ENCODE assay signal across 26 cellular contexts in genomic region chrX:46305431-46305830, GRCh38.
"Had no signal": no experiment of that assay in that cellular context is flagged by ENCODE, and none has a peak within 500 bp of the region (broad histone marks: within the 10 kb centered on the region; RNA-seq: fewer than 3 reads in every experiment).

No MANE protein-coding gene starts in this region.

- H3K4me2 ChIP-seq: neural progenitor cell had no signal

- H3K27ac ChIP-seq: left ventricle myocardium inferior, neural progenitor cell, neutrophil, parathyroid adenoma, right atrium auricular region, skin epidermis, stomach, testis, thyroid gland, transverse colon, upper lobe of right lung had no signal

- H3K9me3 ChIP-seq: left ventricle myocardium inferior, neutrophil, right atrium auricular region, testis, thyroid gland, transverse colon, upper lobe of right lung had no signal

- H3K4me1 ChIP-seq: left ventricle myocardium inferior, parathyroid adenoma, right atrium auricular region, stomach, testis, thyroid gland, transverse colon, upper lobe of right lung had no signal

- H3K4me3 ChIP-seq: left ventricle myocardium inferior, lung, neural progenitor cell, right atrium auricular region, skin epidermis, stomach, testis, thyroid gland, transverse colon, upper lobe of right lung had no signal

- H3K36me3 ChIP-seq: left ventricle myocardium inferior, neural progenitor cell, neutrophil, right atrium auricular region, stomach, thyroid gland, transverse colon, upper lobe of right lung had no signal

- DNase-seq: islet precursor cell; left ventricle myocardium inferior; mesendoderm; naive B cell; natural killer cell; nephron progenitor cell; occipital lobe; stimulated activated CD4-positive, alpha-beta T cell treated with anti-CD3 and anti-CD28 coated beads, Interleukin-12 subunit alpha, Interleukin-12 subunit beta, amount 100 ng/mL, for 4 hours; stimulated activated CD4-positive, alpha-beta T cell treated with anti-CD3 and anti-CD28 coated beads, Interleukin-15, amount 100 ng/mL, for 24 hours; stimulated activated CD4-positive, alpha-beta T cell treated with anti-CD3 and anti-CD28 coated beads, Interleukin-2, amount 100 ng/mL, for 24 hours; stimulated activated CD4-positive, alpha-beta T cell treated with anti-CD3 and anti-CD28 coated beads, Interleukin-4, amount 100 ng/mL, for 1 hour; stimulated activated naive B cell treated with anti-CD40 and anti-IgM and Interleukin-4, amounts not matched to agents 10 μg/mL and 1 μg/mL and 100 μg/mL, for 72 hours; stimulated activated naive CD8-positive, alpha-beta T cell treated with anti-CD3 and anti-CD28 coated beads, Interleukin-15, Interleukin-2, amounts not matched to agents 100 U/mL and 50 U/mL, for 24 hours; stomach; testis; thyroid gland; transverse colon; upper lobe of right lung had no signal

- FAIRE-seq: urothelium cell line had no signal

- H3K9ac ChIP-seq: neural progenitor cell, parathyroid adenoma had no signal

- H3K79me2 ChIP-seq: parathyroid adenoma had no signal

- H3K27me3 ChIP-seq: neural progenitor cell, neutrophil, right atrium auricular region, testis, thyroid gland, transverse colon, upper lobe of right lung had no signal

- ATAC-seq: natural killer cell; sciatic nerve; stimulated activated naive B cell treated with anti-CD40 and anti-IgM and Interleukin-4, amounts not matched to agents 10 μg/mL and 1 μg/mL and 100 μg/mL, for 72 hours; stimulated activated naive CD8-positive, alpha-beta T cell treated with anti-CD3 and anti-CD28 coated beads, Interleukin-15, Interleukin-2, amounts not matched to agents 100 U/mL and 50 U/mL, for 24 hours; upper lobe of right lung had no signal

- H2AFZ ChIP-seq: neural progenitor cell, parathyroid adenoma had no signal
